16 cellular contexts compared by ENCODE assay signal in the genomic region with DNA sequence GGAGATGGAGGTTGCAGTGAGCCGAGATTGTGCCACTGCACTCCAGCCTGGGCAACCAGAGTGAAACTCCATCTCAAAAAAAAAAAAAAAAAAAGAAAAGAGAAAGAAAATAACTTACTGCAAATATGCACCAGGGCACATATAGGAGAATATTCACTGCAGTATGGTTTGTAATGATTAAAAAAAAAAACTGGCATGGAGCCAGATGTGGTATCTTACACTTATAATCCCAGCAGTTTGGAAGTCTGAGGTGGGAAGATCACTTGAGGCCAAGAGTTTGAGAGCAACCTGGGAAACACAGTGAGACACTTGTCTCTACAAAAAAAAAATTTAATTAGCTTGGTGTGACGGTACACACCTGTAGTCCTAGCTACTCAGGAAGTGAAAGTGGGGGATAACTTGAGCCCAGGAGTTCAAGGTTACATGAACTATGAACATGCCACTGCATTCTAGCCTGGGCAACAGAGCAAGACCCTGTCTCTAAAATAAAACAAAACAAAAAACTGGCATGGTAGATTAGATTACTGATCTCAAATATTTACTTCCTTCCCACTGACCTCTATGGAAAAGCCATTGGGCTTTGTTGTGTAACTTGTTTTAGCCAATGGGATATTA.
DNase-seq lines count a peak whose midpoint lies in the region; ATAC-seq, FAIRE-seq and TF ChIP-seq lines count a peak whose summit lies in the region.
"Had no signal": no experiment of that assay in that cellular context is flagged by ENCODE, and none has a peak within 500 bp of the region (broad histone marks: within the 10 kb centered on the region; RNA-seq: fewer than 3 reads in every experiment).

No MANE protein-coding gene starts in this region.

- H3K9ac ChIP-seq in K562 (ENCODE audit: insufficient read depth in 1 of 2, low read depth in 2 of 2, low read length in 2 of 2): no peak overlapping the region
- H3K9ac ChIP-seq: BLaER1 treated with 17β-estradiol and CSF1 and Interleukin-3, amounts not matched to agents 10 nM and 100 nM; KMS-11 had no signal

- ATAC-seq in K562 (no peak), naive B cell (ENCODE audit: low read depth in 2 of 2) (peak; percentile 64 to 80)
- ATAC-seq: GM23338 had no signal

- no peak for TF ChIP-seq CTCF in K562 (IDR thresholded peaks at IDR 0.05 in 2 of 3, conservative IDR thresholded peaks at IDR 0.05 in 1 of 3; ENCODE audit: insufficient read depth in 2 of 3, low read depth in 1 of 3, low read length in 3 of 3)

- H3K27me3 ChIP-seq in K562 (ENCODE audit: control insufficient read depth in 2 of 2, insufficient read depth in 2 of 2, low read length in 2 of 2): no peaks in the 10 kb centered on the region
- H3K27me3 ChIP-seq: BLaER1 treated with 17β-estradiol and CSF1 and Interleukin-3, amounts not matched to agents 10 nM and 100 nM had no signal

- H3K27ac Mint-ChIP-seq in naive B cell: no peak overlapping the region
- H3K27ac Mint-ChIP-seq: CD4-positive, CD25-positive, alpha-beta regulatory T cell; GM23338 had no signal

- no peaks in the 10 kb centered on the region for H4K20me1 ChIP-seq in K562 (replicated peaks; ENCODE audit: control insufficient read depth, insufficient read depth, low read length)
- H4K20me1 ChIP-seq: BLaER1 treated with 17β-estradiol and CSF1 and Interleukin-3, amounts not matched to agents 10 nM and 100 nM had no signal

- TF ChIP-seq RAD21 in Ishikawa (IDR thresholded peaks at IDR 0.05; ENCODE audit: low read depth) (no peak), K562 (CRISPR knock-in tag; conservative IDR thresholded peaks at IDR 0.05 in 1 of 2, IDR thresholded peaks at IDR 0.05 in 1 of 2) (no peak)

- H3K36me3 ChIP-seq in K562 (ENCODE audit: control insufficient read depth, insufficient read depth, low read length): peaks cover 7% of the 10 kb centered on the region; the same call in 1 of the 3 replicates

- WGBS in K562 (ENCODE audit: insufficient coverage, low coverage, missing lambda C conversion rate): 88% methylated on average over 2 of the region's 2 CpGs

- H3K4me1 Mint-ChIP-seq in naive B cell: peaks cover 9 to 28% (median 27%) of the 10 kb centered on the region in 3 donors

- TF ChIP-seq POLR2A in K562 (conservative IDR thresholded peaks at IDR 0.05): no peak

- no peaks in the 10 kb centered on the region for H3K79me2 ChIP-seq in K562 (ENCODE audit: control insufficient read depth, insufficient read depth, low read length)

- H3K9me3 ChIP-seq in K562 (replicated peaks; ENCODE audit: control insufficient read depth, insufficient read depth, low read depth, low read length): peaks cover 7% of the 10 kb centered on the region; the same call in 1 of the 2 replicates

- POLR2A ChIA-PET in K562 (lab: Yijun Ruan, JAX): interaction anchor here (0.5 kb wide), 1 partner anchor 9 kb away, joined by 3 read pairs; no protein-coding TSS in a partner anchor

- H3K9me3 Mint-ChIP-seq in naive B cell: peaks cover 0 to 27% (median 15%) of the 10 kb centered on the region in 7 donors

- in situ Hi-C loops in K562 (cut with MboI): no loop called here

- no peak overlapping the region for H3K4me2 ChIP-seq in K562 (ENCODE audit: insufficient read depth, low read length)
- H3K4me2 ChIP-seq: BLaER1 treated with 17β-estradiol and CSF1 and Interleukin-3, amounts not matched to agents 10 nM and 100 nM; GM23338; KMS-11 had no signal

- H3K36me3 Mint-ChIP-seq in naive B cell: peaks cover 24 to 48% of the 10 kb centered on the region in 2 donors

- FAIRE-seq in K562 (lab: Jason Lieb, UNC) (no peak), HTR-8/SVneo (lab: Jason Lieb, UNC) (no peak)
- FAIRE-seq: GM18507 had no signal

- CTCF ChIA-PET in K562 (lab: Yijun Ruan, JAX; ENCODE audit: low intra/inter-chr PET ratio): no interaction called here

- no peak overlapping the region for H3K4me3 ChIP-seq in K562
- H3K4me3 ChIP-seq: GM23338 had no signal

- no peaks in the 10 kb centered on the region for H3K9me1 ChIP-seq in K562 (ENCODE audit: control insufficient read depth, insufficient read depth, low read length)

- intact Hi-C loops in K562 (cut with micrococcal nuclease): no loop called here

- H3K4me3 Mint-ChIP-seq in naive B cell: no peak overlapping the region
- H3K4me3 Mint-ChIP-seq: CD4-positive, CD25-positive, alpha-beta regulatory T cell; GM23338 had no signal

- DNase-seq in ELR (ENCODE audit: low read depth): peak; percentile 4
- DNase-seq in K562 (ENCODE audit: extremely low read depth in 1 of 4, low spot score in 3 of 4): no peak
- DNase-seq in naive B cell: no peak
- no peak for DNase-seq in HTR-8/SVneo (ENCODE audit: insufficient read length, low spot score)
- DNase-seq in COLO668 (lab: John Stamatoyannopoulos, UW; ENCODE audit: unreplicated experiment): no peak
- DNase-seq in stimulated activated CD4-positive, alpha-beta T cell treated with anti-CD3 and anti-CD28 coated beads, Interleukin-4, amount 100 ng/mL, for 24 hours: no peak
- DNase-seq: ACHN; Calu3; CD4-positive, CD25-positive, alpha-beta regulatory T cell; DND-41; H7 had no signal

- H3K27me3 Mint-ChIP-seq in naive B cell: no peaks in the 10 kb centered on the region
- H3K27me3 Mint-ChIP-seq: CD4-positive, CD25-positive, alpha-beta regulatory T cell had no signal

- no peak for TF ChIP-seq EP300 in Ishikawa (IDR thresholded peaks at IDR 0.05; ENCODE audit: borderline replicate concordance)
- TF ChIP-seq EP300 in K562 (IDR thresholded peaks at IDR 0.05; ENCODE audit: low read length): no peak

- no peaks in the 10 kb centered on the region for H3K4me1 ChIP-seq in K562 (replicated peaks in 1 of 2; ENCODE audit: control insufficient read depth in 2 of 2, insufficient read depth in 2 of 2, low read length in 2 of 2)

- BruUV-seq in K562 (replicated peaks; lab: Mats Ljungman, UMichigan): no TSS peak

- H2AFZ ChIP-seq in K562 (ENCODE audit: low read depth, low read length): no peak overlapping the region
- H2AFZ ChIP-seq: GM23338 had no signal

- H3K27ac ChIP-seq in K562 (ENCODE audit: extremely low read depth, low read depth, low read length): no peak overlapping the region
- H3K27ac ChIP-seq: BLaER1 treated with 17β-estradiol and CSF1 and Interleukin-3, amounts not matched to agents 10 nM and 100 nM; KMS-11 had no signal

TF ChIP-seq in Ishikawa, 13 proteins besides CTCF, POLR2A, EP300 and RAD21:
- TF ChIP-seq NFIC (IDR thresholded peaks at IDR 0.05) (0 out of 2 replicates have a peak, but pooled peaks have one; percentile 20), EGR1 (IDR thresholded peaks at IDR 0.05) (no peak), TAF1 (IDR thresholded peaks at IDR 0.05; ENCODE audit: low read depth) (no peak), FOXM1 (IDR thresholded peaks at IDR 0.05; ENCODE audit: borderline replicate concordance, low read depth) (no peak)

TF ChIP-seq in K562, 482 proteins besides CTCF, POLR2A, EP300 and RAD21 (continues in another document):
- TF ChIP-seq ZNF121 (CRISPR knock-in tag; conservative IDR thresholded peaks at IDR 0.05): peak; percentile 76
- TF ChIP-seq NFIC (IDR thresholded peaks at IDR 0.05): peak; percentile 97
- TF ChIP-seq RB1 (IDR thresholded peaks at IDR 0.05; ENCODE audit: low read depth): no peak
- TF ChIP-seq NFIX (CRISPR knock-in tag; IDR thresholded peaks at IDR 0.05; ENCODE audit: low read depth): peak; percentile 87
